ENCODE assay signal across 18 cellular contexts in genomic region chr14:71212683-71213107, GRCh38.
DNase-seq lines count a peak whose midpoint lies in the region; ATAC-seq and TF ChIP-seq lines count a peak whose summit lies in the region.
"Had no signal": no experiment of that assay in that cellular context is flagged by ENCODE, and none has a peak within 500 bp of the region (broad histone marks: within the 10 kb centered on the region; RNA-seq: fewer than 3 reads in every experiment).

No MANE protein-coding gene starts in this region.

- peaks cover 12% of the 10 kb centered on the region for H3K9me3 ChIP-seq in endodermal cell (ENCODE audit: control insufficient read depth, low read length)
- H3K9me3 ChIP-seq in aorta (ENCODE audit: control insufficient read depth, low read length): no peaks in the 10 kb centered on the region
- no peaks in the 10 kb centered on the region for H3K9me3 ChIP-seq in prostate gland
- H3K9me3 ChIP-seq: colonic mucosa, thoracic aorta had no signal

- TF ChIP-seq POLR2A in prostate gland (IDR thresholded peaks at IDR 0.05): no peak

- no peak overlapping the region for H3K9ac ChIP-seq in endodermal cell (ENCODE audit: extremely low read depth, low read length, poor library complexity, severe bottlenecking)

- peaks cover 18% of the 10 kb centered on the region for H3K9me3 Mint-ChIP-seq in endodermal cell
- H3K9me3 Mint-ChIP-seq: HFFc6 had no signal

- H3K27ac ChIP-seq in endodermal cell (ENCODE audit: low read depth, low read length) (peak overlapping the region; percentile 36), aorta (ENCODE audit: low read depth in 1 of 2, low read length in 2 of 2) (no peak overlapping the region), prostate gland (no peak overlapping the region)
- H3K27ac ChIP-seq: colonic mucosa, thoracic aorta had no signal

- H3K4me1 Mint-ChIP-seq in endodermal cell: peaks cover 7% of the 10 kb centered on the region

- no peaks in the 10 kb centered on the region for H3K4me1 ChIP-seq in endodermal cell (ENCODE audit: control insufficient read depth, insufficient read depth, low read length)
- H3K4me1 ChIP-seq in aorta (ENCODE audit: control insufficient read depth in 1 of 2, insufficient read depth in 2 of 2, low read length in 2 of 2): peaks cover 0 to 4% of the 10 kb centered on the region in 2 donors
- H3K4me1 ChIP-seq in prostate gland (replicated peaks): no peaks in the 10 kb centered on the region
- H3K4me1 ChIP-seq: colonic mucosa had no signal

- peaks cover 1% of the 10 kb centered on the region for H3K36me3 Mint-ChIP-seq in endodermal cell (ENCODE audit: low read depth)

- no peak for TF ChIP-seq CTCF in GM12865 (IDR thresholded peaks at IDR 0.05; ENCODE audit: insufficient read depth, low read depth, low read length, missing control alignments)
- TF ChIP-seq CTCF in endodermal cell (conservative IDR thresholded peaks at IDR 0.05): no peak
- no peak for TF ChIP-seq CTCF in prostate gland (IDR thresholded peaks at IDR 0.05)

- WGBS in endodermal cell (ENCODE audit: insufficient coverage in 1 of 2, insufficient read length in 1 of 2), 2 experiments: 68 to 80% methylated on average over 6 to 10 of the region's 10 CpGs
- 86 to 92% methylated on average over 10 of the region's 10 CpGs for WGBS in aorta, 2 donors
- 68% methylated on average over 10 of the region's 10 CpGs for WGBS in prostate gland

- no peak for ATAC-seq in aorta (ENCODE audit: low FRiP score)
- ATAC-seq: naive thymus-derived CD4-positive, alpha-beta T cell had no signal

- H3K27ac Mint-ChIP-seq in endodermal cell: no peak overlapping the region
- H3K27ac Mint-ChIP-seq: HFFc6 had no signal

- peaks cover 2% of the 10 kb centered on the region for H3K27me3 Mint-ChIP-seq in endodermal cell (ENCODE audit: insufficient read depth)
- H3K27me3 Mint-ChIP-seq: naive thymus-derived CD4-positive, alpha-beta T cell had no signal

- no peak overlapping the region for H3K4me3 Mint-ChIP-seq in endodermal cell
- H3K4me3 Mint-ChIP-seq: HFFc6 had no signal

- H3K36me3 ChIP-seq in endodermal cell (ENCODE audit: control insufficient read depth, insufficient read depth, low read length) (no peaks in the 10 kb centered on the region), aorta (ENCODE audit: control insufficient read depth in 1 of 2, insufficient read depth in 2 of 2, low read length in 1 of 2) (no peaks in the 10 kb centered on the region), prostate gland (no peaks in the 10 kb centered on the region)
- H3K36me3 ChIP-seq: colonic mucosa, thoracic aorta had no signal

- no peaks in the 10 kb centered on the region for H3K27me3 ChIP-seq in endodermal cell (ENCODE audit: control insufficient read depth, insufficient read depth, low read length, poor library complexity, severe bottlenecking)
- no peaks in the 10 kb centered on the region for H3K27me3 ChIP-seq in aorta (ENCODE audit: control insufficient read depth in 1 of 2, insufficient read depth in 2 of 2, low read length in 1 of 2)
- H3K27me3 ChIP-seq in prostate gland (replicated peaks; ENCODE audit: insufficient read depth): no peaks in the 10 kb centered on the region
- H3K27me3 ChIP-seq: colonic mucosa had no signal

- DNase-seq in GM12865 (ENCODE audit: low read depth) (peak; percentile 21), UCSD-AML1 (lab: John Stamatoyannopoulos, UW; ENCODE audit: unreplicated experiment) (peak; percentile 27), endodermal cell (no peak), occipital lobe (lab: John Stamatoyannopoulos, UW) (peak; percentile 44), aorta (no peak), prostate gland (ENCODE audit: low spot score) (no peak), NCI-H748 treated with DMSO at 0.1 percent for 48 hours (lab: John Stamatoyannopoulos, UW) (no peak)
- DNase-seq: activated CD4-positive, alpha-beta T cell treated with anti-CD3 and anti-CD28 coated beads for 4 hours; activated CD8-positive, alpha-beta memory T cell treated with anti-CD3 and anti-CD28 coated beads, Interleukin-2, amount 50 U/mL, for 48 hours; colonic mucosa; HFFc6; kidney; naive thymus-derived CD4-positive, alpha-beta T cell; NCI-H187 treated with DMSO at 0.1 percent for 48 hours; NCI-H446 treated with DMSO at 0.1 percent for 48 hours; retina; stimulated activated CD4-positive, alpha-beta T cell treated with anti-CD3 and anti-CD28 coated beads, Interleukin-12 subunit alpha, Interleukin-12 subunit beta, amount 100 ng/mL, for 4 hours had no signal

- H3K4me3 ChIP-seq in GM12865 (ENCODE audit: low read depth, low read length): no peak overlapping the region
- H3K4me3 ChIP-seq in endodermal cell (ENCODE audit: low read length): no peak overlapping the region
- no peak overlapping the region for H3K4me3 ChIP-seq in aorta (ENCODE audit: low read length in 2 of 2)
- H3K4me3 ChIP-seq in prostate gland: no peak overlapping the region
- H3K4me3 ChIP-seq: colonic mucosa, thoracic aorta had no signal

- intact Hi-C loops in aorta (cut with DNase I): no loop called here
- intact Hi-C loops in prostate gland (cut with DNase I): no loop called here

Comparison
In these comparisons a context has a peak if more than half of its experiments do, and no peak if none do; other contexts are left out.
1. DNase-seq: peak in GM12865 (single experiment), UCSD-AML1 (single experiment) and occipital lobe (single experiment); none in endodermal cell (single experiment), aorta (0 of 2), prostate gland (single experiment) and NCI-H748 treated with DMSO at 0.1 percent for 48 hours (single experiment).